Comparison of ENCODE assay signal across 1 cellular context in the genomic region with DNA sequence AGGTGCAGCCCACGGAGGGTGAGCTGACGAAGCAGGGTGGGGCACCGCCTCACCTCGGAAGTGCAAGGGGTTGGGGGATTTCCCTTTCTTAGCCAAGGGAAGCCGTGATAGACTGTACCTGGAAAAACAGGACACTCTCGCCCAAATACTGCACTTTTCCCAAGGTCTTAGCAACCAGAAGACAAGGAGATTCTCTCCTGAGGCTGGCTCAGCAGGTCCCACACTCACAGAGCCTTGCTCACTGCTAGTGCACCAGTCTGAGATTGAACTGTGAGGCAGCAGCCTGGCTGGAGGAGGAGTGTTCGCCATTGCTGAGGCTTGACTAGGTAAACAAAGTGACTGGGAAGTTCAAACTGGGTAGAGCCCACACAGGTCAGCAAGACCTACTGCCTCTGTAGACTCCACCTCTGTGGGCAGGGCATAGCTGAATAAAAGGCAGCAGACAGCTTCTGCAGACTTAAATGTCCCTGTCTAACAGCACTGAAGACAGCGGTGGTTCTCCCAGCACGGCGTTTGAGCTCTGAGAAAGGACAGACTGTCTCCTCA.
TF ChIP-seq lines count a peak whose summit lies in the region.

No MANE protein-coding gene starts in this region.

TF ChIP-seq in HepG2, 621 proteins besides CTCF, POLR2A, EP300 and RAD21 (continued from another document):
- no peak for TF ChIP-seq ZNF101 (CRISPR knock-in tag; IDR thresholded peaks at IDR 0.05; ENCODE audit: borderline replicate concordance, low read depth)
- TF ChIP-seq, protein P1, sequence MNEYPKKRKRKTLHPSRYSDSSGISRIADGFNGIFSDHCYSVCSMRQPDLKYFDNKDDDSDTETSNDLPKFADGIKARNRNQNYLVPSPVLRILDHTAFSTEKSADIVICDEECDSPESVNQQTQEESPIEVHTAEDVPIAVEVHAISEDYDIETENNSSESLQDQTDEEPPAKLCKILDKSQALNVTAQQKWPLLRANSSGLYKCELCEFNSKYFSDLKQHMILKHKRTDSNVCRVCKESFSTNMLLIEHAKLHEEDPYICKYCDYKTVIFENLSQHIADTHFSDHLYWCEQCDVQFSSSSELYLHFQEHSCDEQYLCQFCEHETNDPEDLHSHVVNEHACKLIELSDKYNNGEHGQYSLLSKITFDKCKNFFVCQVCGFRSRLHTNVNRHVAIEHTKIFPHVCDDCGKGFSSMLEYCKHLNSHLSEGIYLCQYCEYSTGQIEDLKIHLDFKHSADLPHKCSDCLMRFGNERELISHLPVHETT (CRISPR knock-in tag; conservative IDR thresholded peaks at IDR 0.05), result no peak
- TF ChIP-seq ATF6 (CRISPR knock-in tag; conservative IDR thresholded peaks at IDR 0.05), result no peak
